ENCODE assay signal across 1 cellular context in the genomic region with DNA sequence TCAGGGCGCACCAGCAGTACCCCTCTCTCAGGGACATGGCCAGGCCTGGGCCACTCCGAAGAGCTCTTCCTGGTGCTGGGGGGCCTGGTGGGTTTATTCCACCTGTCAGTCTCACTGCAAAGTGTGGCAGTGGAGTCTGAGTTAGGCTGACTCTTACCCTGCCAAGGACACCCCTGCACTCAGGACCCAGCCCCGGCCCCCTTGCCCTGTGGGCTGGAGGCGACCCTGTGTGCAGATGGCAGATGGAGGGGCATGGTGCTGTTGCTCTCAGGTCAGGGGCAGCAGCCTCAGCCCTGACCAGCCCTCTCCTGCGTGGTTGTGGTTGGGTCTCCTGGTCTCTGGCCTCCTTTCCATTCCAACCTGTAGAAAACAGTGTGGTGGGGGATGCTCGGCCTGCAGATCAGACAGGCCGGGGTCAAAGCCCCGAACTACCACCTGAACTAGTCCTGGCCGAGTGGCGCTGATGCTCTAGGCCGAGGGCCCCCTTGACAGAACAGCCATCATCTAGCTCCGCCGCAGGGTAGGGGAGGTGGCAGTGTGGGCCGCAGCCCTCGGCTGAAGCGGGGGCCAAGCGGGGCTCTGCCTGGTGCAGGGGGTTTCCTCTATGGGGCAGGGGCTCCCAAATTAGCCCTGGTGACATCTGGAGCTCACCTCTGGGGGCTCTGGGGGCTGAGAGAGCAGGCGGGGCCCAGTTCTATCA. TPM values are rescaled to one million over a fixed set of nuclear protein-coding genes. Genes with fewer than 3 reads are reported as not detected.
"Had no signal": no experiment of that assay in that cellular context is flagged by ENCODE, and none has a peak within 500 bp of the region (broad histone marks: within the 10 kb centered on the region; RNA-seq: fewer than 3 reads in every experiment).

No MANE protein-coding gene starts in this region.

RNA-seq across cellular contexts. Expression of a gene that starts 10.0 kb away (rescaled TPM):
- polyA plus RNA-seq: IgD-negative memory B cell had no signal
